ENCODE assay signal across 1 cellular context in genomic region chr2:190913725-190914124, GRCh38.
TF ChIP-seq lines count a peak whose summit lies in the region.

No MANE protein-coding gene starts in this region.

TF ChIP-seq in GM12878, 131 proteins besides CTCF, POLR2A, EP300 and RAD21:
- no peak for TF ChIP-seq E2F4 (IDR thresholded peaks at IDR 0.05; ENCODE audit: low read depth, low read length)
- no peak for TF ChIP-seq CREB1 (IDR thresholded peaks at IDR 0.05; ENCODE audit: low read depth)
- TF ChIP-seq USF2 (IDR thresholded peaks at IDR 0.05; ENCODE audit: borderline replicate concordance, low read depth, low read length), result no peak
- no peak for TF ChIP-seq MEF2B (IDR thresholded peaks at IDR 0.05; ENCODE audit: partially characterized antibody, poor library complexity, severe bottlenecking)
- TF ChIP-seq HDAC6 (IDR thresholded peaks at IDR 0.05; ENCODE audit: unreplicated experiment), result no peak
- TF ChIP-seq POU2F2 (IDR thresholded peaks at IDR 0.05; ENCODE audit: borderline replicate concordance, low read depth, low read length), result no peak
- TF ChIP-seq CREM (IDR thresholded peaks at IDR 0.05; ENCODE audit: low read depth), result no peak
- no peak for TF ChIP-seq MYB (IDR thresholded peaks at IDR 0.05; ENCODE audit: borderline replicate concordance, low read depth, low read length)
- TF ChIP-seq FOXK2 (IDR thresholded peaks at IDR 0.05), result no peak
- TF ChIP-seq SIX5 (IDR thresholded peaks at IDR 0.05; ENCODE audit: low read depth, low read length, severe bottlenecking), result no peak
- TF ChIP-seq DPF2 (IDR thresholded peaks at IDR 0.05), result no peak
- TF ChIP-seq, protein P1, sequence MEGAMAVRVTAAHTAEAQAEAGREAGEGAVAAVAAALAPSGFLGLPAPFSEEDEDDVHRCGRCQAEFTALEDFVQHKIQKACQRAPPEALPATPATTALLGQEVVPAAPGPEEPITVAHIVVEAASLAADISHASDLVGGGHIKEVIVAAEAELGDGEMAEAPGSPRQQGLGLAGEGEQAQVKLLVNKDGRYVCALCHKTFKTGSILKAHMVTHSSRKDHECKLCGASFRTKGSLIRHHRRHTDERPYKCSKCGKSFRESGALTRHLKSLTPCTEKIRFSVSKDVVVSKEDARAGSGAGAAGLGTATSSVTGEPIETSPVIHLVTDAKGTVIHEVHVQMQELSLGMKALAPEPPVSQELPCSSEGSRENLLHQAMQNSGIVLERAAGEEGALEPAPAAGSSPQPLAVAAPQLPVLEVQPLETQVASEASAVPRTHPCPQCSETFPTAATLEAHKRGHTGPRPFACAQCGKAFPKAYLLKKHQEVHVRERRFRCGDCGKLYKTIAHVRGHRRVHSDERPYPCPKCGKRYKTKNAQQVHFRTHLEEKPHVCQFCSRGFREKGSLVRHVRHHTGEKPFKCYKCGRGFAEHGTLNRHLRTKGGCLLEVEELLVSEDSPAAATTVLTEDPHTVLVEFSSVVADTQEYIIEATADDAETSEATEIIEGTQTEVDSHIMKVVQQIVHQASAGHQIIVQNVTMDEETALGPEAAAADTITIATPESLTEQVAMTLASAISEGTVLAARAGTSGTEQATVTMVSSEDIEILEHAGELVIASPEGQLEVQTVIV (IDR thresholded peaks at IDR 0.05; ENCODE audit: borderline replicate concordance, partially characterized antibody), result no peak
- no peak for TF ChIP-seq ZZZ3 (IDR thresholded peaks at IDR 0.05; ENCODE audit: control insufficient read depth, insufficient read length, low read depth)
- TF ChIP-seq NRF1 (conservative IDR thresholded peaks at IDR 0.05; ENCODE audit: low read depth, low read length), result no peak
- no peak for TF ChIP-seq ZNF592 (IDR thresholded peaks at IDR 0.05)
- TF ChIP-seq POLR2AphosphoS5 (IDR thresholded peaks at IDR 0.05; ENCODE audit: low read length), result no peak
- no peak for TF ChIP-seq BRCA1 (IDR thresholded peaks at IDR 0.05; ENCODE audit: low read depth, low read length)
- TF ChIP-seq ATF2 (IDR thresholded peaks at IDR 0.05; ENCODE audit: low read length), result no peak
